In the genomic region with DNA sequence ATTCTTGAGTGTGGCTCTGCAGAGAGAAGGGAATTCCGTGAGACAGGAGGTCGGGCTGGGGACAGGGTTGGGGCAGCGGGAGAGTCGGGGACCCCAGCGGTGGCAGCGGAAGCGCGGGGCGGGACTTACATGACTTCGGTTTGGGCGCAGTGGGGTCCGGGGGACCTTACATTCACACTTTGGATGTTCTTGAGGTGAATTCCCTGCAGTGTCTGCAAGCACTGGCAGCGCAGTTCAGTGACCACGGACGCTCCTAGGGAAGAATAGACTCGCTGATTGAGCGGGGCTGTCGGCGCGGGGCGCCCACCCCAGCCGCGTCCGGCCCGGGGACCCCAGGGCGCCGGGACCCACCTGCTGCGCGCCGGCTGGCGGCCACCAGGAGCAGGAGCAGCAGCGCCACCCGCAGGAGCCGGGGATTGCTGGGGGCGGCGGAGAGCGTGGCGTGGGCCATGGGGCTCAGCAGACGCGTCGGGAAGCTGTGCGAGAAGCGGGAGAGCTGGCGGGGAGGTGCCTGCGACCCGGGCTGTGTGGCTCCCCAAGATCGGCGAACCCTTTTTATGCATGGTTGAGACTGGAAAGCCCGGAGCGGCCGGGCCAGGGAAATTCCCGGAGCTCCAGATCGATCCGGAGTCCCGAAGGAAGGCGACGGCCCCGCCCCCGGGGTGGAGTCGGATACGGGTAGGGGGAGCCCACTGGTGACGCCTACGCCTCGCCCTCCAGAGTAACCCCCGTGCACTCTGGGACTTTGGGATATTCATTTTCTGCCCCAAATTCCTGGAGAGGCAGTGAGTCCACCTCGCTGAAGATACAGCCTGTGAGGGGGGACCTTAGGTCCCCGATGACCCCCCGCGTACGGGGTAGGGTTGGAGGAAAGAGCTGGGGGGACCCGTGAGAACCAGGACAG, we compare ENCODE assay signal across 8 cellular contexts. TPM values are rescaled to one million over a fixed set of nuclear protein-coding genes. Genes with fewer than 3 reads are reported as not detected.
DNase-seq lines count a peak whose midpoint lies in the region; ATAC-seq and TF ChIP-seq lines count a peak whose summit lies in the region.

A gene (minus strand): TSS at position 529 of the 904 bp plus-strand sequence. CDS start 78 bp downstream, at position 451.

- CTCF ChIA-PET in Panc1 (lab: Charles Lee) = no interaction called here

- POLR2A ChIA-PET in Panc1 (lab: Charles Lee) = interaction anchor here (0.6 kb wide), 1 partner anchor 17 kb away, joined by 4 read pairs; no protein-coding TSS in a partner anchor

- TF ChIP-seq POLR2A in breast epithelium (IDR thresholded peaks at IDR 0.05) = no peak

- peak within 1 kb of the TSS; percentile 29 for H3K9ac ChIP-seq in iPS-18a (ENCODE audit: low read length)

- ATAC-seq in HG02642 (IDR thresholded peaks at IDR 0.05; ENCODE audit: poor library complexity, unreplicated experiment) = peak; percentile 74
- peak; percentile 95 for ATAC-seq in Panc1

- H3K9me3 ChIP-seq in Panc1 (ENCODE audit: control insufficient read depth, insufficient read depth, low read depth, low read length) (no peaks in the 10 kb centered on the region), breast epithelium (no peaks in the 10 kb centered on the region), iPS-18a (ENCODE audit: control insufficient read depth, low read depth, low read length) (no peaks in the 10 kb centered on the region)

- in situ Hi-C loops in Panc1 (cut with HindIII; ENCODE audit: low pct_unique_long_range_greater_than_20kb, low sequenced_read_pairs) = no loop called here

- TF ChIP-seq CTCF in 22Rv1 (IDR thresholded peaks at IDR 0.05) (peak; percentile 85), Panc1 (IDR thresholded peaks at IDR 0.05) (peak; percentile 72), breast epithelium (IDR thresholded peaks at IDR 0.05) (peak in 2 of 3 donors; percentile 22 to 52)

- no TSS peak for BruUV-seq in Panc1 (replicated peaks; lab: Mats Ljungman, UMichigan)

- H3K4me3 ChIP-seq in Panc1 (ENCODE audit: low read depth in 2 of 2, low read length in 2 of 2) (peak within 1 kb of the TSS; percentile 50 to 87), breast epithelium (peak within 1 kb of the TSS; percentile 63 to 85 (median 75)), iPS-18a (ENCODE audit: low read length) (peak within 1 kb of the TSS; percentile 75)

- H3K27ac ChIP-seq in 22Rv1 (no peak within 1 kb of the TSS), Panc1 (ENCODE audit: low read length) (no peak within 1 kb of the TSS), breast epithelium (peak within 1 kb of the TSS; percentile 76 to 77), iPS-18a (ENCODE audit: low read length) (no peak within 1 kb of the TSS)

- peaks cover 4% of the 10 kb centered on the region; the same call in 1 of the 2 replicates for H3K27me3 ChIP-seq in Panc1 (ENCODE audit: control insufficient read depth, insufficient read depth, low read length)
- no peaks in the 10 kb centered on the region for H3K27me3 ChIP-seq in breast epithelium
- H3K27me3 ChIP-seq in iPS-18a (ENCODE audit: control insufficient read depth, insufficient read depth, low read length) = peaks cover 9% of the 10 kb centered on the region

- no peaks in the 10 kb centered on the region for H3K36me3 ChIP-seq in Panc1 (ENCODE audit: control insufficient read depth, insufficient read depth, low read length)
- no peaks in the 10 kb centered on the region for H3K36me3 ChIP-seq in breast epithelium
- no peaks in the 10 kb centered on the region for H3K36me3 ChIP-seq in iPS-18a (ENCODE audit: control insufficient read depth, low read depth, low read length)

- H3K4me1 ChIP-seq in Panc1 (ENCODE audit: control insufficient read depth, insufficient read depth, low read length) (no peaks in the 10 kb centered on the region), breast epithelium (no peaks in the 10 kb centered on the region), iPS-18a (ENCODE audit: control insufficient read depth, low read depth, low read length) (peaks cover 23% of the 10 kb centered on the region)

- intact Hi-C loops in Panc1 (cut with micrococcal nuclease; ENCODE audit: unreplicated experiment) (no loop called here), breast epithelium (cut with DNase I; ENCODE audit: low total_unique reads) (no loop called here)

- DNase-seq in GM03348 (ENCODE audit: low spot score) (peak; percentile 83), Panc1 (ENCODE audit: low read depth, low spot score) (no peak), breast epithelium (ENCODE audit: low spot score in 2 of 2) (peak; percentile 53), retina (peak; percentile 91), T-helper 9 cell (no peak)

RNA-seq across cellular contexts. Expression of the gene that starts here (rescaled TPM):
- 0.23 TPM for total RNA-seq in Panc1 (2021; ENCODE audit: unreplicated experiment)
- 0.73 TPM for polyA plus RNA-seq in Panc1 (2012; ENCODE audit: insufficient read length)
- total RNA-seq in breast epithelium = 1 to 10 TPM in 2 of 3 donors, under 1 TPM in 1; 0.64 to 5.6 (median 1.3) TPM

Comparison
In these comparisons a context has a peak if more than half of its experiments do, and no peak if none do; other contexts are left out.
1. Peak in ATAC-seq and H3K4me3 ChIP-seq in Panc1; RNA of the gene not detected or under 1 TPM.
2. H3K27ac ChIP-seq: peak in breast epithelium (2 of 2); none in 22Rv1 (single experiment), Panc1 (single experiment) and iPS-18a (single experiment).
3. DNase-seq: peak in GM03348 (single experiment), breast epithelium (2 of 2) and retina (single experiment); none in Panc1 (single experiment) and T-helper 9 cell (single experiment).
4. Peak in every context shown above with its lines, with median percentiles within 50 percentile points of each other: CTCF ChIP-seq and H3K4me3 ChIP-seq.